ENCODE assay signal across 9 cellular contexts in genomic region chr12:8780389-8780788, GRCh38. TPM values are rescaled to one million over a fixed set of nuclear protein-coding genes. Genes with fewer than 3 reads are reported as not detected.
A peak's percentile ranks its signal among the peaks of the same experiment; 100 is the strongest.
DNase-seq lines count a peak whose midpoint lies in the region; ATAC-seq, FAIRE-seq and TF ChIP-seq lines count a peak whose summit lies in the region.
"Had no signal": no experiment of that assay in that cellular context is flagged by ENCODE, and none has a peak within 500 bp of the region (broad histone marks: within the 10 kb centered on the region; RNA-seq: fewer than 3 reads in every experiment).

No MANE protein-coding gene starts in this region.

- H3K27ac ChIP-seq in colonic mucosa, result no peak overlapping the region

- no peaks in the 10 kb centered on the region for H3K9me3 ChIP-seq in colonic mucosa

- H3K9ac ChIP-seq in colonic mucosa (ENCODE audit: low read depth in 2 of 2, low read length in 2 of 2), result no peak overlapping the region

- no peaks in the 10 kb centered on the region for H3K4me1 ChIP-seq in colonic mucosa

- H3K4me3 ChIP-seq in bronchial epithelial cell (ENCODE audit: low read depth, low read length) (no peak overlapping the region), colonic mucosa (no peak overlapping the region)

- peak; percentile 44 for TF ChIP-seq CTCF in bronchial epithelial cell (IDR thresholded peaks at IDR 0.05; ENCODE audit: insufficient read depth, low read length, severe bottlenecking)
- no peak for TF ChIP-seq CTCF in colonic mucosa (IDR thresholded peaks at IDR 0.05)

- no peaks in the 10 kb centered on the region for H3K36me3 ChIP-seq in bronchial epithelial cell (ENCODE audit: control insufficient read depth, insufficient read depth, low read length)
- H3K36me3 ChIP-seq in colonic mucosa, result no peaks in the 10 kb centered on the region

- no peak for FAIRE-seq in bronchial epithelial cell (lab: Jason Lieb, UNC)

- ATAC-seq in left colon, result no peak
- no peak for ATAC-seq in HG03432 (IDR thresholded peaks at IDR 0.05; ENCODE audit: unreplicated experiment)

- intact Hi-C loops in colonic mucosa (cut with DNase I), result no loop called here
- intact Hi-C loops in left colon (cut with DNase I, micrococcal nuclease), result no loop called here

- peak; percentile 21 for DNase-seq in DMS53 treated with DMSO at 0.1 percent for 48 hours (lab: John Stamatoyannopoulos, UW; ENCODE audit: unreplicated experiment)
- peak; percentile 36 for DNase-seq in LoVo (ENCODE audit: low spot score)
- peak; percentile 47 for DNase-seq in bronchial epithelial cell (ENCODE audit: low read depth)
- DNase-seq in myocyte (ENCODE audit: low read depth), result peak; percentile 30
- no peak for DNase-seq in colonic mucosa
- no peak for DNase-seq in GOT3 (lab: John Stamatoyannopoulos, UW)
- DNase-seq in left colon, result no peak

- no peaks in the 10 kb centered on the region for H3K27me3 ChIP-seq in bronchial epithelial cell (ENCODE audit: control insufficient read depth, insufficient read depth, low read length)
- no peaks in the 10 kb centered on the region for H3K27me3 ChIP-seq in colonic mucosa

RNA-seq across cellular contexts. Expression of gene A2ML1, which starts 42.0 kb away (rescaled TPM):
- 61.9 and 258 TPM in 2 replicates for total RNA-seq in bronchial epithelial cell
- total RNA-seq in myocyte, result not detected in 2 replicates
- 0.16 TPM for polyA plus RNA-seq in myocyte (2012)
- total RNA-seq in colonic mucosa, result not detected
- total RNA-seq in left colon, result not detected
- total RNA-seq: skeletal muscle tissue had no signal

Comparison
In these comparisons a context has a peak if more than half of its experiments do, and no peak if none do; other contexts are left out.
1. DNase-seq: peak in DMS53 treated with DMSO at 0.1 percent for 48 hours (single experiment), LoVo (single experiment), bronchial epithelial cell (single experiment) and myocyte (single experiment); none in colonic mucosa (single experiment), GOT3 (single experiment) and left colon (0 of 2).
2. RNA of gene A2ML1, which starts 42.0 kb away (total RNA-seq): 61.9 to 258 TPM in bronchial epithelial cell; not detected in colonic mucosa, not detected in myocyte and not detected in left colon; every median in the first group is over 10 times any median in the second.